In genomic region chr20:18377896-18378481, GRCh38 we compare ENCODE assay signal across 32 cellular contexts.
"Had no signal": no experiment of that assay in that cellular context is flagged by ENCODE, and none has a peak within 500 bp of the region (broad histone marks: within the 10 kb centered on the region; RNA-seq: fewer than 3 reads in every experiment).

No MANE protein-coding gene starts in this region.

- FAIRE-seq: frontal cortex, urothelium cell line had no signal

- DNase-seq: activated CD4-positive, alpha-beta memory T cell treated with anti-CD3 and anti-CD28 coated beads for 36 hours; activated CD4-positive, alpha-beta T cell treated with anti-CD3 and anti-CD28 coated beads, Interleukin-2, amount 10 ng/mL, durations not matched to agents 24 days and 14 days; activated CD4-positive, CD25-positive, alpha-beta regulatory T cell treated with anti-CD3 and anti-CD28 coated beads, Interleukin-2, amount 50 U/mL, for 72 hours; activated CD8-positive, alpha-beta memory T cell treated with anti-CD3 and anti-CD28 coated beads, Interleukin-2, amount 50 U/mL, for 4 hours; activated effector memory CD4-positive, alpha-beta T cell treated with anti-CD3 and anti-CD28 coated beads, Interleukin-2, amount 50 U/mL, for 16 hours; activated naive CD4-positive, alpha-beta T cell treated with anti-CD3 and anti-CD28 coated beads for 36 hours; activated naive CD8-positive, alpha-beta T cell treated with anti-CD3 and anti-CD28 coated beads for 36 hours; activated T-cell treated with anti-CD3 and anti-CD28 coated beads, Interleukin-2, amount 50 U/mL, for 1 hour; adrenal gland; aorta; body of pancreas; effector memory CD4-positive, alpha-beta T cell; glutamatergic neuron; islet precursor cell; left cardiac atrium; natural killer cell; sigmoid colon; stimulated activated CD4-positive, alpha-beta T cell treated with anti-CD3 and anti-CD28 coated beads, Interleukin-1b, Interleukin-23, amount 100 ng/mL, for 48 hours; stimulated activated naive B cell treated with anti-CD40 and anti-IgM and Interleukin-4, amounts not matched to agents 10 μg/mL and 1 μg/mL and 100 μg/mL, for 72 hours; T-helper 17 cell; T1000; trophoblast cell had no signal

- H3K4me1 Mint-ChIP-seq: activated naive CD8-positive, alpha-beta T cell treated with anti-CD3 and anti-CD28 coated beads for 36 hours; mesothelial cell of epicardium; natural killer cell; neural progenitor cell; stimulated activated naive B cell treated with anti-CD40 and anti-IgM and Interleukin-4, amounts not matched to agents 10 μg/mL and 1 μg/mL and 100 μg/mL, for 72 hours; T-helper 17 cell had no signal

- H3K27ac Mint-ChIP-seq: activated CD4-positive, alpha-beta memory T cell treated with anti-CD3 and anti-CD28 coated beads for 36 hours; activated CD4-positive, alpha-beta T cell treated with anti-CD3 and anti-CD28 coated beads, Interleukin-2, amount 10 ng/mL, durations not matched to agents 24 days and 14 days; activated naive CD4-positive, alpha-beta T cell treated with anti-CD3 and anti-CD28 coated beads for 36 hours; activated naive CD8-positive, alpha-beta T cell treated with anti-CD3 and anti-CD28 coated beads for 36 hours; activated T-helper 1 cell treated with anti-CD3 and anti-CD28 coated beads, Interleukin-12 subunit alpha, Interleukin-12 subunit beta, Interleukin-2, Interleukin-4 antibody, amounts not matched to agents 30 ng/mL and 10 ng/mL and 1 ng/mL, durations not matched to agents 14 hours and 24 hours and 36 hours; mesothelial cell of epicardium; natural killer cell; neural progenitor cell; progenitor cell of endocrine pancreas; stimulated activated naive B cell treated with anti-CD40 and anti-IgM and Interleukin-4, amounts not matched to agents 10 μg/mL and 1 μg/mL and 100 μg/mL, for 72 hours; T-helper 17 cell had no signal

- H3K4me2 ChIP-seq: neural progenitor cell, smooth muscle cell had no signal

- H3K27ac ChIP-seq: adrenal gland, body of pancreas, coronary artery, neural progenitor cell, sigmoid colon, thoracic aorta had no signal

- H3K36me3 ChIP-seq: adrenal gland, neural progenitor cell, sigmoid colon, thoracic aorta had no signal

- H3K9me3 ChIP-seq: adrenal gland, body of pancreas, sigmoid colon, thoracic aorta had no signal

- H3K9ac ChIP-seq: neural progenitor cell had no signal

- H3K36me3 Mint-ChIP-seq: activated CD4-positive, alpha-beta memory T cell treated with anti-CD3 and anti-CD28 coated beads for 36 hours; activated naive CD8-positive, alpha-beta T cell treated with anti-CD3 and anti-CD28 coated beads for 36 hours; mesothelial cell of epicardium; natural killer cell; neural progenitor cell; stimulated activated naive B cell treated with anti-CD40 and anti-IgM and Interleukin-4, amounts not matched to agents 10 μg/mL and 1 μg/mL and 100 μg/mL, for 72 hours had no signal

- H3K27me3 Mint-ChIP-seq: activated CD4-positive, alpha-beta memory T cell treated with anti-CD3 and anti-CD28 coated beads for 36 hours; activated naive CD8-positive, alpha-beta T cell treated with anti-CD3 and anti-CD28 coated beads for 36 hours; progenitor cell of endocrine pancreas; stimulated activated naive B cell treated with anti-CD40 and anti-IgM and Interleukin-4, amounts not matched to agents 10 μg/mL and 1 μg/mL and 100 μg/mL, for 72 hours had no signal

- H3K27me3 ChIP-seq: adrenal gland, body of pancreas, dorsolateral prefrontal cortex, neural progenitor cell, sigmoid colon had no signal

- H2AFZ ChIP-seq: neural progenitor cell had no signal

- H3K4me3 ChIP-seq: adrenal gland, body of pancreas, coronary artery, dorsolateral prefrontal cortex, neural progenitor cell, sigmoid colon, smooth muscle cell, thoracic aorta had no signal

- H3K4me3 Mint-ChIP-seq: activated CD4-positive, alpha-beta memory T cell treated with anti-CD3 and anti-CD28 coated beads for 36 hours; activated CD4-positive, alpha-beta T cell treated with anti-CD3 and anti-CD28 coated beads, Interleukin-2, amount 10 ng/mL, durations not matched to agents 24 days and 14 days; activated naive CD4-positive, alpha-beta T cell treated with anti-CD3 and anti-CD28 coated beads for 36 hours; activated naive CD8-positive, alpha-beta T cell treated with anti-CD3 and anti-CD28 coated beads for 36 hours; activated T-helper 1 cell treated with anti-CD3 and anti-CD28 coated beads, Interleukin-12 subunit alpha, Interleukin-12 subunit beta, Interleukin-2, Interleukin-4 antibody, amounts not matched to agents 30 ng/mL and 10 ng/mL and 1 ng/mL, durations not matched to agents 14 hours and 24 hours and 36 hours; mesothelial cell of epicardium; natural killer cell; neural progenitor cell; stimulated activated naive B cell treated with anti-CD40 and anti-IgM and Interleukin-4, amounts not matched to agents 10 μg/mL and 1 μg/mL and 100 μg/mL, for 72 hours; T-helper 17 cell had no signal

- H3K9me3 Mint-ChIP-seq: activated CD4-positive, alpha-beta memory T cell treated with anti-CD3 and anti-CD28 coated beads for 36 hours; activated CD4-positive, alpha-beta T cell treated with anti-CD3 and anti-CD28 coated beads, Interleukin-2, amount 10 ng/mL, durations not matched to agents 24 days and 14 days; activated naive CD4-positive, alpha-beta T cell treated with anti-CD3 and anti-CD28 coated beads for 36 hours; activated naive CD8-positive, alpha-beta T cell treated with anti-CD3 and anti-CD28 coated beads for 36 hours; activated T-helper 1 cell treated with anti-CD3 and anti-CD28 coated beads, Interleukin-12 subunit alpha, Interleukin-12 subunit beta, Interleukin-2, Interleukin-4 antibody, amounts not matched to agents 30 ng/mL and 10 ng/mL and 1 ng/mL, durations not matched to agents 14 hours and 24 hours and 36 hours; natural killer cell; neural progenitor cell; stimulated activated naive B cell treated with anti-CD40 and anti-IgM and Interleukin-4, amounts not matched to agents 10 μg/mL and 1 μg/mL and 100 μg/mL, for 72 hours had no signal

- H3K4me1 ChIP-seq: adrenal gland, body of pancreas, neural progenitor cell, sigmoid colon had no signal

- ATAC-seq: body of pancreas; left cardiac atrium; natural killer cell; stimulated activated naive B cell treated with anti-CD40 and anti-IgM and Interleukin-4, amounts not matched to agents 10 μg/mL and 1 μg/mL and 100 μg/mL, for 72 hours; T-helper 17 cell had no signal
